6 cellular contexts compared by ENCODE assay signal in genomic region chr7:138339229-138339628, GRCh38.
DNase-seq lines count a peak whose midpoint lies in the region; ATAC-seq, FAIRE-seq and TF ChIP-seq lines count a peak whose summit lies in the region.
"Not testable (repeated sequence)": the region's sequence is repeated elsewhere in the genome, so short reads cannot be mapped to it uniquely, and the experiment has no call there.

No MANE protein-coding gene starts in this region.

- H3K4me2 ChIP-seq in K562 (ENCODE audit: insufficient read depth, low read length); endothelial cell of umbilical vein (ENCODE audit: insufficient read depth, low read length): not testable (repeated sequence)

- dilution Hi-C loops in endothelial cell of umbilical vein (cut with MboI; ENCODE audit: extremely low pct_ligation_motif_present, low sequenced_read_pairs): not testable (repeated sequence)

- TF ChIP-seq RAD21 in K562 (CRISPR knock-in tag; conservative IDR thresholded peaks at IDR 0.05 in 1 of 2, IDR thresholded peaks at IDR 0.05 in 1 of 2): not testable (repeated sequence)

- TF ChIP-seq CTCF in K562 (IDR thresholded peaks at IDR 0.05 in 2 of 3, conservative IDR thresholded peaks at IDR 0.05 in 1 of 3; ENCODE audit: insufficient read depth in 2 of 3, low read depth in 1 of 3, low read length in 3 of 3); endothelial cell of umbilical vein (IDR thresholded peaks at IDR 0.05; ENCODE audit: extremely low read depth in 1 of 2, insufficient read depth in 1 of 2, low read depth in 1 of 2, low read length in 2 of 2); thyroid gland (IDR thresholded peaks at IDR 0.05): not testable (repeated sequence)

- DNase-seq in NCI-H1694 (lab: John Stamatoyannopoulos, UW): peak; percentile 52
- DNase-seq in NCI-H2171 treated with DMSO at 0.1 percent for 48 hours (lab: John Stamatoyannopoulos, UW): peak; percentile 50
- DNase-seq in NCI-H524 treated with DMSO at 0.1 percent for 48 hours (lab: John Stamatoyannopoulos, UW): peak; percentile 42
- not testable (repeated sequence) for DNase-seq in K562 (ENCODE audit: extremely low read depth in 1 of 4, low spot score in 3 of 4); endothelial cell of umbilical vein (ENCODE audit: low read depth, low spot score); thyroid gland

- CTCF ChIA-PET in K562 (lab: Yijun Ruan, JAX; ENCODE audit: low intra/inter-chr PET ratio): not testable (repeated sequence)
- CTCF ChIA-PET in endothelial cell of umbilical vein (lab: Charles Lee): interaction anchor here (0.7 kb wide), 1 partner anchor 178 kb away, joined by 4 read pairs; no protein-coding TSS in a partner anchor

- 17% methylated on average over 7 of the region's 7 CpGs for WGBS in K562 (ENCODE audit: insufficient coverage, low coverage, missing lambda C conversion rate)
- WGBS in thyroid gland, 2 donors: 91 to 92% methylated on average over 7 of the region's 7 CpGs

- not testable (repeated sequence) for H3K79me2 ChIP-seq in K562 (ENCODE audit: control insufficient read depth, insufficient read depth, low read length); endothelial cell of umbilical vein (ENCODE audit: control insufficient read depth, insufficient read depth, low read length)

- in situ Hi-C loops in K562 (cut with MboI): not testable (repeated sequence)

- POLR2A ChIA-PET in K562 (lab: Yijun Ruan, JAX): not testable (repeated sequence)
- POLR2A ChIA-PET in endothelial cell of umbilical vein (lab: Charles Lee): interaction anchor here (0.9 kb wide), 1 partner anchor 82 kb away, joined by 4 read pairs; no protein-coding TSS in a partner anchor

- H3K9me1 ChIP-seq in K562 (ENCODE audit: control insufficient read depth, insufficient read depth, low read length); endothelial cell of umbilical vein (replicated peaks; ENCODE audit: control insufficient read depth, extremely low read depth, insufficient read depth, low read length): not testable (repeated sequence)

- not testable (repeated sequence) for H4K20me1 ChIP-seq in K562 (replicated peaks; ENCODE audit: control insufficient read depth, insufficient read depth, low read length); endothelial cell of umbilical vein (replicated peaks; ENCODE audit: control insufficient read depth, extremely low read depth, insufficient read depth, low read length)

- not testable (repeated sequence) for TF ChIP-seq POLR2A in K562 (conservative IDR thresholded peaks at IDR 0.05); endothelial cell of umbilical vein (IDR thresholded peaks at IDR 0.05; ENCODE audit: low read depth, low read length); thyroid gland (IDR thresholded peaks at IDR 0.05)

- not testable (repeated sequence) for H3K4me1 ChIP-seq in K562 (replicated peaks in 1 of 2; ENCODE audit: control insufficient read depth in 2 of 2, insufficient read depth in 2 of 2, low read length in 2 of 2); endothelial cell of umbilical vein (ENCODE audit: control insufficient read depth, extremely low read depth, insufficient read depth, low read length); thyroid gland

- FAIRE-seq in K562 (lab: Jason Lieb, UNC); endothelial cell of umbilical vein (lab: Jason Lieb, UNC): not testable (repeated sequence)

- not testable (repeated sequence) for H3K4me3 ChIP-seq in K562; endothelial cell of umbilical vein (replicated peaks in 1 of 3; ENCODE audit: insufficient read depth in 1 of 3, low read depth in 1 of 3, low read length in 3 of 3); thyroid gland (replicated peaks in 1 of 3)

- H2AFZ ChIP-seq in K562 (ENCODE audit: low read depth, low read length); endothelial cell of umbilical vein (ENCODE audit: low read depth, low read length): not testable (repeated sequence)

- H3K9ac ChIP-seq in K562 (ENCODE audit: insufficient read depth in 1 of 2, low read depth in 2 of 2, low read length in 2 of 2); endothelial cell of umbilical vein (replicated peaks; ENCODE audit: extremely low read depth, insufficient read depth, low read length): not testable (repeated sequence)

- not testable (repeated sequence) for H3K27me3 ChIP-seq in K562 (ENCODE audit: control insufficient read depth in 2 of 2, insufficient read depth in 2 of 2, low read length in 2 of 2); endothelial cell of umbilical vein (ENCODE audit: control insufficient read depth in 2 of 2, insufficient read depth in 2 of 2, low read length in 2 of 2); thyroid gland

- not testable (repeated sequence) for ATAC-seq in K562

- BruUV-seq in K562 (replicated peaks; lab: Mats Ljungman, UMichigan); endothelial cell of umbilical vein (replicated peaks; lab: Mats Ljungman, UMichigan): not testable (repeated sequence)

- TF ChIP-seq EP300 in K562 (IDR thresholded peaks at IDR 0.05; ENCODE audit: low read length): not testable (repeated sequence)

- H3K36me3 ChIP-seq in K562 (ENCODE audit: control insufficient read depth, insufficient read depth, low read length); endothelial cell of umbilical vein (ENCODE audit: control insufficient read depth in 2 of 2, extremely low read depth in 1 of 2, insufficient read depth in 2 of 2, low read length in 2 of 2); thyroid gland: not testable (repeated sequence)

- not testable (repeated sequence) for H3K27ac ChIP-seq in K562 (ENCODE audit: extremely low read depth, low read depth, low read length)
- H3K27ac ChIP-seq in endothelial cell of umbilical vein (ENCODE audit: insufficient read depth, low read depth, low read length) (peak overlapping the region; percentile 48), thyroid gland (peak overlapping the region in 2 of 3 donors; percentile 30 to 63)

- H3K9me3 ChIP-seq in K562 (replicated peaks; ENCODE audit: control insufficient read depth, insufficient read depth, low read depth, low read length): peaks cover 33% of the 10 kb centered on the region
- H3K9me3 ChIP-seq in endothelial cell of umbilical vein (replicated peaks; ENCODE audit: control insufficient read depth, insufficient read depth, low read length); thyroid gland: not testable (repeated sequence)

- intact Hi-C loops in K562 (cut with micrococcal nuclease); thyroid gland (cut with DNase I): not testable (repeated sequence)
- intact Hi-C loops in endothelial cell of umbilical vein (cut with micrococcal nuclease): loop anchor here (2.0 kb wide), 2 partner anchors 62 to 178 kb away; no protein-coding TSS in a partner anchor

TF ChIP-seq in K562, 482 proteins besides CTCF, POLR2A, EP300 and RAD21:
- TF ChIP-seq CBX5 (IDR thresholded peaks at IDR 0.05; ENCODE audit: borderline replicate concordance, low read depth) (peak; percentile 89), TRIM28 (IDR thresholded peaks at IDR 0.05) (peak; percentile 98), ZNF280A (IDR thresholded peaks at IDR 0.05; ENCODE audit: low read depth, partially characterized antibody) (peak; percentile 89), ZEB2 (IDR thresholded peaks at IDR 0.05) (0 out of 2 replicates have a peak, but pooled peaks have one; percentile 19), CBX3 (IDR thresholded peaks at IDR 0.05; ENCODE audit: borderline replicate concordance in 1 of 2, low read length in 2 of 2) (peak in 1 of 2 experiments; percentile 94; a peak in 2 of 3 replicates), TRIM24 (IDR thresholded peaks at IDR 0.05) (peak; percentile 72 to 87)
